Comparison of ENCODE assay signal across 8 cellular contexts in genomic region chr16:83215417-83216001, GRCh38.
DNase-seq lines count a peak whose midpoint lies in the region; ATAC-seq, FAIRE-seq and TF ChIP-seq lines count a peak whose summit lies in the region.

No MANE protein-coding gene starts in this region.

- CTCF ChIA-PET in A549 (lab: Yijun Ruan, JAX), result interaction anchor here (0.6 to 1.4 kb wide), 6 partner anchors 9 to 952 kb away, joined by 3 to 11 read pairs (median 4); no protein-coding TSS in a partner anchor

- no peak for FAIRE-seq in A549 (lab: Jason Lieb, UNC)
- no peak for FAIRE-seq in GM12892 (lab: Jason Lieb, UNC)

- H3K4me1 ChIP-seq in A549, result no peaks in the 10 kb centered on the region
- H3K4me1 ChIP-seq in ascending aorta, result no peaks in the 10 kb centered on the region
- H3K4me1 ChIP-seq in right lobe of liver, result no peaks in the 10 kb centered on the region
- no peaks in the 10 kb centered on the region for H3K4me1 ChIP-seq in thoracic aorta (ENCODE audit: control insufficient read depth in 1 of 2, low read depth in 2 of 2)

- TF ChIP-seq CTCF in A549 (IDR thresholded peaks at IDR 0.05), result peak; percentile 47
- TF ChIP-seq CTCF in ascending aorta (IDR thresholded peaks at IDR 0.05), result peak; percentile 21 to 66 (median 61)
- peak; percentile 37 to 74 (median 55) for TF ChIP-seq CTCF in right lobe of liver (IDR thresholded peaks at IDR 0.05)
- TF ChIP-seq CTCF in thoracic aorta (IDR thresholded peaks at IDR 0.05), result peak; percentile 55

- H3K4me3 ChIP-seq in A549, result no peak overlapping the region
- no peak overlapping the region for H3K4me3 ChIP-seq in ascending aorta
- H3K4me3 ChIP-seq in right lobe of liver, result no peak overlapping the region
- H3K4me3 ChIP-seq in thoracic aorta, result no peak overlapping the region

- H3K27me3 ChIP-seq in ascending aorta, result no peaks in the 10 kb centered on the region
- no peaks in the 10 kb centered on the region for H3K27me3 ChIP-seq in right lobe of liver
- H3K27me3 ChIP-seq in thoracic aorta (replicated peaks; ENCODE audit: insufficient read depth), result no peaks in the 10 kb centered on the region

- TF ChIP-seq POLR2A in A549 (IDR thresholded peaks at IDR 0.05; ENCODE audit: low read length), result no peak
- no peak for TF ChIP-seq POLR2A in GM12892 (IDR thresholded peaks at IDR 0.05; ENCODE audit: low read depth, low read length)
- TF ChIP-seq POLR2A in right lobe of liver (IDR thresholded peaks at IDR 0.05), result no peak
- no peak for TF ChIP-seq POLR2A in GM18505 (IDR thresholded peaks at IDR 0.05; ENCODE audit: borderline replicate concordance, extremely low read depth, insufficient read depth, insufficient read length)

- no peaks in the 10 kb centered on the region for H3K9me3 ChIP-seq in A549
- H3K9me3 ChIP-seq in ascending aorta, result no peaks in the 10 kb centered on the region
- H3K9me3 ChIP-seq in right lobe of liver, result no peaks in the 10 kb centered on the region
- H3K9me3 ChIP-seq in thoracic aorta, result no peaks in the 10 kb centered on the region

- DNase-seq in A549 (ENCODE audit: low read depth in 1 of 2, low spot score in 1 of 2) (peak; percentile 23 to 37), GM12892 (ENCODE audit: insufficient read length) (peak; percentile 29), RKO (ENCODE audit: low spot score) (peak; percentile 9), ascending aorta (ENCODE audit: low spot score in 2 of 2) (no peak), right lobe of liver (peak in 1 of 3 donors; percentile 23), thoracic aorta (ENCODE audit: low spot score) (no peak)

- POLR2A ChIA-PET in A549 (lab: Yijun Ruan, JAX), result no interaction called here

- intact Hi-C loops in ascending aorta (cut with DNase I), result no loop called here
- intact Hi-C loops in right lobe of liver (cut with DNase I), result no loop called here

- peak; percentile 50 to 77; a peak in 3 of 6 replicates for ATAC-seq in A549
- ATAC-seq in right lobe of liver, result peak; percentile 27 to 69 (median 54)
- no peak for ATAC-seq in thoracic aorta (ENCODE audit: insufficient number of reproducible peaks, low FRiP score, low read depth)
- ATAC-seq in GM18505 (IDR thresholded peaks at IDR 0.05; ENCODE audit: unreplicated experiment), result no peak
- ATAC-seq in GM19035 (IDR thresholded peaks at IDR 0.05; ENCODE audit: unreplicated experiment), result no peak

- no peak for TF ChIP-seq EP300 in A549 (IDR thresholded peaks at IDR 0.05)

- H3K36me3 ChIP-seq in ascending aorta (no peaks in the 10 kb centered on the region), right lobe of liver (no peaks in the 10 kb centered on the region), thoracic aorta (no peaks in the 10 kb centered on the region)

- 8% methylated on average over 9 of the region's 9 CpGs for WGBS in A549 (ENCODE audit: missing lambda C conversion rate)
- 8% methylated on average over 9 of the region's 9 CpGs for WGBS in right lobe of liver (ENCODE audit: insufficient coverage, low coverage, low lambda C conversion rate, missing lambda C conversion rate)

- H3K27ac ChIP-seq in A549 (no peak overlapping the region), ascending aorta (no peak overlapping the region), right lobe of liver (no peak overlapping the region), thoracic aorta (no peak overlapping the region)

- no peak overlapping the region for H3K4me2 ChIP-seq in A549

- TF ChIP-seq RAD21 in A549 (conservative IDR thresholded peaks at IDR 0.05 in 1 of 2, IDR thresholded peaks at IDR 0.05 in 1 of 2), result peak; percentile 64 to 79

TF ChIP-seq in A549, 52 proteins besides CTCF, POLR2A, EP300 and RAD21:
- no peak for TF ChIP-seq CHD4 (IDR thresholded peaks at IDR 0.05; ENCODE audit: borderline replicate concordance)
- peak; percentile 51 for TF ChIP-seq SMC3 (IDR thresholded peaks at IDR 0.05)

Comparison
In these comparisons a context has a peak if more than half of its experiments do, and no peak if none do; other contexts are left out.
1. ATAC-seq: peak in A549 (2 of 2) and right lobe of liver (4 of 4); none in thoracic aorta (single experiment), GM18505 (single experiment) and GM19035 (single experiment).
2. DNase-seq: peak in A549 (2 of 2), GM12892 (single experiment) and RKO (single experiment); none in ascending aorta (0 of 2) and thoracic aorta (single experiment).
3. Peak in every context shown above with its lines, with median percentiles within 50 percentile points of each other: CTCF ChIP-seq.